ENCODE assay signal across 9 cellular contexts in genomic region chr6:167182913-167183314, GRCh38. TPM values are rescaled to one million over a fixed set of nuclear protein-coding genes. Genes with fewer than 3 reads are reported as not detected.
DNase-seq lines count a peak whose midpoint lies in the region; ATAC-seq, FAIRE-seq and TF ChIP-seq lines count a peak whose summit lies in the region.
"Not testable (repeated sequence)": the region's sequence is repeated elsewhere in the genome, so short reads cannot be mapped to it uniquely, and the experiment has no call there.
"Had no signal": no experiment of that assay in that cellular context is flagged by ENCODE, and none has a peak within 500 bp of the region (broad histone marks: within the 10 kb centered on the region; RNA-seq: fewer than 3 reads in every experiment).

No MANE protein-coding gene starts in this region.

- not testable (repeated sequence) for H3K4me1 ChIP-seq in kidney (ENCODE audit: control insufficient read depth in 1 of 2, insufficient read depth in 1 of 2, low read depth in 1 of 2, low read length in 2 of 2); pancreas

- H3K9ac ChIP-seq in kidney (ENCODE audit: low read length in 2 of 2), result not testable (repeated sequence)

- 3 to 6% methylated on average over 4 of the region's 8 CpGs for WGBS in pancreas, 2 donors

- not testable (repeated sequence) for DNase-seq in AG09309 (ENCODE audit: low read depth); HFFc6; chondrocyte (ENCODE audit: low spot score); kidney; pancreas

- H3K36me3 ChIP-seq in kidney (ENCODE audit: control insufficient read depth in 1 of 2, insufficient read depth in 2 of 2, low read length in 2 of 2); pancreas: not testable (repeated sequence)

- H3K9me3 ChIP-seq in kidney (ENCODE audit: control insufficient read depth in 1 of 2, low read length in 2 of 2); pancreas: not testable (repeated sequence)

- peak; percentile 6 for TF ChIP-seq CTCF in AG09309 (IDR thresholded peaks at IDR 0.05; ENCODE audit: control insufficient read depth, insufficient read depth, low read depth, low read length, missing control alignments)
- peak; percentile 59 for TF ChIP-seq CTCF in HFFc6 (IDR thresholded peaks at IDR 0.05)
- TF ChIP-seq CTCF in chondrocyte (IDR thresholded peaks at IDR 0.05), result peak; percentile 66
- not testable (repeated sequence) for TF ChIP-seq CTCF in kidney (IDR thresholded peaks at IDR 0.05; ENCODE audit: borderline replicate concordance, extremely low read depth, insufficient read depth)
- peak in 2 of 4 donors; percentile 14 to 16 for TF ChIP-seq CTCF in pancreas (IDR thresholded peaks at IDR 0.05)

- not testable (repeated sequence) for H3K9me3 Mint-ChIP-seq in HFFc6; chondrocyte (ENCODE audit: low read depth)

- H3K4me1 Mint-ChIP-seq in HFFc6 (ENCODE audit: low read depth); chondrocyte (ENCODE audit: low read depth): not testable (repeated sequence)

- H3K27ac ChIP-seq in kidney (ENCODE audit: low read depth in 2 of 2, low read length in 2 of 2); pancreas: not testable (repeated sequence)

- not testable (repeated sequence) for H3K27me3 ChIP-seq in pancreas

- not testable (repeated sequence) for H3K36me3 Mint-ChIP-seq in HFFc6 (ENCODE audit: low read depth); chondrocyte (ENCODE audit: low read depth)

- not testable (repeated sequence) for H3K27me3 Mint-ChIP-seq in HFFc6 (ENCODE audit: insufficient read depth); chondrocyte (ENCODE audit: low read depth)

- ATAC-seq in GM19351 (IDR thresholded peaks at IDR 0.05; ENCODE audit: unreplicated experiment) (peak; percentile 92), HG03354 (IDR thresholded peaks at IDR 0.05; ENCODE audit: poor library complexity, severe bottlenecking, unreplicated experiment) (peak; percentile 93), SK-N-SH treated with all-trans-retinoic acid at 6 μM for 48 hours (peak; percentile 93), pancreas (peak; percentile 70 to 90 (median 90))

- not testable (repeated sequence) for H3K4me3 Mint-ChIP-seq in HFFc6; chondrocyte (ENCODE audit: unreplicated experiment)

- intact Hi-C loops in kidney (cut with DNase I); pancreas (cut with DNase I): not testable (repeated sequence)

- not testable (repeated sequence) for H3K4me3 ChIP-seq in AG09309 (ENCODE audit: control insufficient read depth, low read depth, low read length); kidney (ENCODE audit: low read length in 2 of 2); pancreas

- FAIRE-seq in kidney (lab: Jason Lieb, UNC), result peak; percentile 97
- peak; percentile 94 for FAIRE-seq in pancreas (lab: Jason Lieb, UNC)

- not testable (repeated sequence) for H3K27ac Mint-ChIP-seq in HFFc6; chondrocyte (ENCODE audit: unreplicated experiment)

RNA-seq across cellular contexts. Expression of gene GPR31, which starts 25.1 kb away (rescaled TPM):
- total RNA-seq in HFFc6 (2021; fragmentation: NEBNext Ultra II Directional; extraction: Animal tissue kit (Norgen Biotek cat#: 25700)), result not detected
- total RNA-seq in chondrocyte (not detected in 3 replicates), kidney (0.16 TPM), pancreas (not detected)
- polyA plus RNA-seq in kidney (ENCODE audit: insufficient read depth, low read depth, low replicate concordance) (not detected), pancreas (not detected)
- total RNA-seq: glomerular endothelial cell had no signal
